Comparison of ENCODE assay signal across 8 cellular contexts in the genomic region with DNA sequence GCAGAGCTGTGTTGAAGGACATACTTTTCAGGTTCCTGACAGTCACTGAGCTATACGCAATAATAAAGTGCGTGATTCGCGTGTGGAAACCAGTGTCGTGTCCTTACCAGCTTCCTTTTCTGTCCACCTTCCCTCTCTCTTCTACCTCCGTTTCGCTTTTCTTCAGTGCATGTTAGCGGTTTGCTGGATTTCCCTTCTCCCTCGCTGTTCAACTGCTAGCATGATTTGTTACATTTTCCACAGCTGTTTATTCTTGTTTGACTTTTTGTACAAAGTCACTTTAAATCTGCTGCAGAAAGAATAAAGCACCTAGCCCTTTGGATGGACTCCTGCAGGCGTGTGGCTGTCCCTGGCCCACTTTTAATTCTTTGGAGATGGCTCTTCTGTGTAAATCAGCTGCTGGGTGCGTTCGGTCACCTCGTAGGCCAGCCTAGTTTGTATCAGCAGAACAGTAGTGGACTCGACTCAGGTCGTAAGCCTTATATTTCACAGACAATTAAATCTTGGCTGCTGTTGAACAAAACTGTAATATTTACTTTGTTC. TPM values are rescaled to one million over a fixed set of nuclear protein-coding genes. Genes with fewer than 3 reads are reported as not detected.
A peak's percentile ranks its signal among the peaks of the same experiment; 100 is the strongest.
DNase-seq lines count a peak whose midpoint lies in the region; ATAC-seq and TF ChIP-seq lines count a peak whose summit lies in the region.

No MANE protein-coding gene starts in this region.

- H3K4me3 ChIP-seq in ACC112 (ENCODE audit: low read depth, low read length) = peak overlapping the region; percentile 78
- peak overlapping the region; percentile 43 for H3K4me3 ChIP-seq in naive thymus-derived CD4-positive, alpha-beta T cell (ENCODE audit: low read length)

- 0 out of 2 replicates have a peak, but pooled peaks cover 4% of the 10 kb centered on the region for H3K36me3 ChIP-seq in ACC112 (ENCODE audit: insufficient read depth, low read length)
- H3K36me3 ChIP-seq in naive thymus-derived CD4-positive, alpha-beta T cell (ENCODE audit: control insufficient read depth in 2 of 3, insufficient read depth in 3 of 3, low read length in 3 of 3) = no peaks in the 10 kb centered on the region

- H3K4me3 Mint-ChIP-seq in chondrocyte (ENCODE audit: unreplicated experiment) = peak overlapping the region; percentile 57
- H3K4me3 Mint-ChIP-seq in naive thymus-derived CD4-positive, alpha-beta T cell = peak overlapping the region; percentile 57 to 91 (median 82)

- H3K9me3 ChIP-seq in naive thymus-derived CD4-positive, alpha-beta T cell (ENCODE audit: control insufficient read depth in 2 of 3, low read length in 3 of 3) = peaks cover 0 to 2% (median 0%) of the 10 kb centered on the region in 3 experiments

- H2AFZ ChIP-seq in ACC112 (ENCODE audit: low read length, unreplicated experiment) = peak overlapping the region; percentile 74

- no peaks in the 10 kb centered on the region for H3K9me3 Mint-ChIP-seq in chondrocyte (ENCODE audit: low read depth)
- peaks cover 0 to 45% (median 10%) of the 10 kb centered on the region in 11 donors for H3K9me3 Mint-ChIP-seq in naive thymus-derived CD4-positive, alpha-beta T cell

- DNase-seq in chondrocyte (ENCODE audit: low spot score) = no peak
- no peak for DNase-seq in naive thymus-derived CD4-positive, alpha-beta T cell
- DNase-seq in RKO (ENCODE audit: low spot score) = no peak
- no peak for DNase-seq in HuH-7.5 (ENCODE audit: low spot score)
- DNase-seq in activated CD8-positive, alpha-beta memory T cell treated with anti-CD3 and anti-CD28 coated beads for 24 hours = no peak

- no peak for TF ChIP-seq CTCF in chondrocyte (IDR thresholded peaks at IDR 0.05)

- H3K27ac Mint-ChIP-seq in chondrocyte (ENCODE audit: unreplicated experiment) = no peak overlapping the region
- H3K27ac Mint-ChIP-seq in naive thymus-derived CD4-positive, alpha-beta T cell = no peak overlapping the region

- ATAC-seq in HG02642 (IDR thresholded peaks at IDR 0.05; ENCODE audit: poor library complexity, unreplicated experiment) (peak; percentile 16), GM18867 (IDR thresholded peaks at IDR 0.05; ENCODE audit: unreplicated experiment) (no peak)
- ATAC-seq in naive thymus-derived CD4-positive, alpha-beta T cell = no peak

- intact Hi-C loops in naive thymus-derived CD4-positive, alpha-beta T cell (cut with micrococcal nuclease) = loop anchor here in 1 of 2 donors (1.0 to 10.0 kb wide), 2 partner anchors 9 to 1724 kb away; partner anchors contain the start of genes GALNTL6 and HAND2

- H3K27me3 ChIP-seq in ACC112 (ENCODE audit: insufficient read depth, low read length) = no peaks in the 10 kb centered on the region
- peaks cover 19 to 49% of the 10 kb centered on the region in 2 donors for H3K27me3 ChIP-seq in naive thymus-derived CD4-positive, alpha-beta T cell (ENCODE audit: control insufficient read depth in 2 of 2, insufficient read depth in 2 of 2, low read length in 2 of 2)

- H3K79me2 ChIP-seq in ACC112 (ENCODE audit: control insufficient read depth, insufficient read depth, low read length, unreplicated experiment) = no peaks in the 10 kb centered on the region

- H3K27ac ChIP-seq in ACC112 (ENCODE audit: low read depth, low read length) = no peak overlapping the region
- no peak overlapping the region for H3K27ac ChIP-seq in naive thymus-derived CD4-positive, alpha-beta T cell (ENCODE audit: low read depth, low read length)

- H3K27me3 Mint-ChIP-seq in chondrocyte (ENCODE audit: low read depth) = peaks cover 84% of the 10 kb centered on the region
- H3K27me3 Mint-ChIP-seq in naive thymus-derived CD4-positive, alpha-beta T cell = peaks cover 76 to 92% (median 78%) of the 10 kb centered on the region in 5 donors

- CTCF ChIA-PET in naive thymus-derived CD4-positive, alpha-beta T cell (lab: Charles Lee) = no interaction called here

- H3K4me1 Mint-ChIP-seq in chondrocyte (ENCODE audit: low read depth) = peaks cover 10% of the 10 kb centered on the region
- H3K4me1 Mint-ChIP-seq in naive thymus-derived CD4-positive, alpha-beta T cell = peaks cover 6 to 23% (median 10%) of the 10 kb centered on the region in 7 donors

- POLR2A ChIA-PET in naive thymus-derived CD4-positive, alpha-beta T cell (lab: Charles Lee) = interaction anchor here (0.6 kb wide), 1 partner anchor 113 kb away, joined by 3 read pairs; no protein-coding TSS in a partner anchor

- no peaks in the 10 kb centered on the region for H3K4me1 ChIP-seq in ACC112 (ENCODE audit: control insufficient read depth, insufficient read depth, low read length, unreplicated experiment)
- H3K4me1 ChIP-seq in naive thymus-derived CD4-positive, alpha-beta T cell (ENCODE audit: control insufficient read depth in 2 of 2, insufficient read depth in 2 of 2, low read length in 2 of 2) = peaks cover 0 to 18% of the 10 kb centered on the region in 2 donors

- peaks cover 4% of the 10 kb centered on the region for H3K36me3 Mint-ChIP-seq in chondrocyte (ENCODE audit: low read depth)
- H3K36me3 Mint-ChIP-seq in naive thymus-derived CD4-positive, alpha-beta T cell = peaks cover 0 to 12% (median 0%) of the 10 kb centered on the region in 5 donors

RNA-seq across cellular contexts. Expression of gene HAND2, which starts 8.9 kb away (rescaled TPM):
- total RNA-seq in chondrocyte = not detected in 3 replicates
- total RNA-seq in naive thymus-derived CD4-positive, alpha-beta T cell = not detected
- not detected for polyA plus RNA-seq in naive thymus-derived CD4-positive, alpha-beta T cell
